In genomic region chr10:69130251-69130650, GRCh38 we compare ENCODE assay signal across 1 cellular context.
TF ChIP-seq lines count a peak whose summit lies in the region.

No MANE protein-coding gene starts in this region.

TF ChIP-seq in GM12878, 131 proteins besides CTCF, POLR2A, EP300 and RAD21:
- no peak for TF ChIP-seq SIN3A (IDR thresholded peaks at IDR 0.05; ENCODE audit: low read depth, low read length)
